17 cellular contexts compared by ENCODE assay signal in genomic region chr2:157388827-157389226, GRCh38. TPM values are rescaled to one million over a fixed set of nuclear protein-coding genes. Genes with fewer than 3 reads are reported as not detected.
DNase-seq lines count a peak whose midpoint lies in the region; ATAC-seq lines count a peak whose summit lies in the region.
"Had no signal": no experiment of that assay in that cellular context is flagged by ENCODE, and none has a peak within 500 bp of the region (broad histone marks: within the 10 kb centered on the region; RNA-seq: fewer than 3 reads in every experiment).

No MANE protein-coding gene starts in this region.

- peak overlapping the region; percentile 58 for H3K27ac Mint-ChIP-seq in activated naive CD8-positive, alpha-beta T cell
- H3K27ac Mint-ChIP-seq in activated naive CD8-positive, alpha-beta T cell treated with anti-CD3 and anti-CD28 coated beads, Interleukin-2, amount 50 U/mL, for 24 hours = no peak overlapping the region
- H3K27ac Mint-ChIP-seq in central memory CD8-positive, alpha-beta T cell (ENCODE audit: low read depth) = peak overlapping the region; percentile 8
- H3K27ac Mint-ChIP-seq: GM23338, IgD-negative memory B cell had no signal

- H3K9me3 Mint-ChIP-seq in activated naive CD8-positive, alpha-beta T cell (ENCODE audit: low read depth) = peaks cover 38% of the 10 kb centered on the region
- H3K9me3 Mint-ChIP-seq in activated naive CD8-positive, alpha-beta T cell treated with anti-CD3 and anti-CD28 coated beads, Interleukin-2, amount 50 U/mL, for 24 hours = peaks cover 38% of the 10 kb centered on the region
- H3K9me3 Mint-ChIP-seq in central memory CD8-positive, alpha-beta T cell = peaks cover 18% of the 10 kb centered on the region
- H3K9me3 Mint-ChIP-seq: GM23338 had no signal

- no peak for DNase-seq in activated naive CD8-positive, alpha-beta T cell treated with anti-CD3 and anti-CD28 coated beads, Interleukin-2, amount 50 U/mL, for 24 hours
- DNase-seq in central memory CD8-positive, alpha-beta T cell (ENCODE audit: low spot score in 2 of 2) = no peak
- DNase-seq in T-helper 2 cell (no peak), left cardiac atrium (no peak)
- DNase-seq: ACHN; CD4-positive, alpha-beta memory T cell; COR-L47; DMS153; DMS79 treated with DMSO at 0.1 percent for 48 hours; EL; H7 had no signal

- peaks cover 37% of the 10 kb centered on the region for H3K36me3 Mint-ChIP-seq in activated naive CD8-positive, alpha-beta T cell
- H3K36me3 Mint-ChIP-seq in activated naive CD8-positive, alpha-beta T cell treated with anti-CD3 and anti-CD28 coated beads, Interleukin-2, amount 50 U/mL, for 24 hours (ENCODE audit: low read depth) = peaks cover 16% of the 10 kb centered on the region
- H3K36me3 Mint-ChIP-seq in central memory CD8-positive, alpha-beta T cell (ENCODE audit: insufficient read depth) = peaks cover 7% of the 10 kb centered on the region

- no peaks in the 10 kb centered on the region for H3K27me3 Mint-ChIP-seq in activated naive CD8-positive, alpha-beta T cell
- H3K27me3 Mint-ChIP-seq in activated naive CD8-positive, alpha-beta T cell treated with anti-CD3 and anti-CD28 coated beads, Interleukin-2, amount 50 U/mL, for 24 hours = no peaks in the 10 kb centered on the region
- no peaks in the 10 kb centered on the region for H3K27me3 Mint-ChIP-seq in central memory CD8-positive, alpha-beta T cell
- H3K27me3 Mint-ChIP-seq: CD4-positive, alpha-beta memory T cell; IgD-negative memory B cell had no signal

- ATAC-seq in activated naive CD8-positive, alpha-beta T cell treated with anti-CD3 and anti-CD28 coated beads, Interleukin-2, amount 50 U/mL, for 24 hours = no peak
- ATAC-seq in GM18511 (IDR thresholded peaks at IDR 0.05; ENCODE audit: unreplicated experiment) (peak; percentile 58), left cardiac atrium (no peak), GM21526 (IDR thresholded peaks at IDR 0.05; ENCODE audit: low FRiP score, unreplicated experiment) (no peak)
- ATAC-seq in central memory CD8-positive, alpha-beta T cell (replicated peaks; ENCODE audit: extremely low read depth, poor library complexity, severe bottlenecking) = no peak
- ATAC-seq: GM23338 had no signal

- H3K4me3 Mint-ChIP-seq in activated naive CD8-positive, alpha-beta T cell = no peak overlapping the region
- H3K4me3 Mint-ChIP-seq in activated naive CD8-positive, alpha-beta T cell treated with anti-CD3 and anti-CD28 coated beads, Interleukin-2, amount 50 U/mL, for 24 hours = no peak overlapping the region
- no peak overlapping the region for H3K4me3 Mint-ChIP-seq in central memory CD8-positive, alpha-beta T cell
- H3K4me3 Mint-ChIP-seq: GM23338, IgD-negative memory B cell had no signal

- intact Hi-C loops in left cardiac atrium (cut with DNase I) = no loop called here

- peaks cover 41% of the 10 kb centered on the region for H3K4me1 Mint-ChIP-seq in activated naive CD8-positive, alpha-beta T cell (ENCODE audit: low read depth)
- peaks cover 21% of the 10 kb centered on the region for H3K4me1 Mint-ChIP-seq in activated naive CD8-positive, alpha-beta T cell treated with anti-CD3 and anti-CD28 coated beads, Interleukin-2, amount 50 U/mL, for 24 hours
- peaks cover 45% of the 10 kb centered on the region for H3K4me1 Mint-ChIP-seq in central memory CD8-positive, alpha-beta T cell
- H3K4me1 Mint-ChIP-seq: GM23338 had no signal

RNA-seq across cellular contexts. Expression of gene CYTIP, which starts 55.1 kb away (rescaled TPM):
- 1 to 10 TPM; 4.9 to 5.1 TPM for total RNA-seq in left cardiac atrium
- total RNA-seq: A172, GM23338 had no signal
